Comparison of ENCODE assay signal across 11 cellular contexts in genomic region chr16:12381662-12382061, GRCh38.
"Had no signal": no experiment of that assay in that cellular context is flagged by ENCODE, and none has a peak within 500 bp of the region (broad histone marks: within the 10 kb centered on the region; RNA-seq: fewer than 3 reads in every experiment).

No MANE protein-coding gene starts in this region.

- H2AFZ ChIP-seq: GM23248, GM23338 had no signal

- H3K9me3 ChIP-seq: HAP-1 had no signal

- H3K9ac ChIP-seq: GM23248 had no signal

- H3K36me3 ChIP-seq: HAP-1 had no signal

- H3K27ac Mint-ChIP-seq: GM23338, H9, HFFc6 had no signal

- FAIRE-seq: H1, H54 had no signal

- H3K27ac ChIP-seq: GM23248 had no signal

- ATAC-seq: GM23338, HCT116 had no signal

- H3K4me3 ChIP-seq: GM23248, GM23338, HAP-1 had no signal

- DNase-seq: GM23248, GOT3, H7, H9, HCEC 1CT, HFFc6 had no signal

- H3K4me2 ChIP-seq: GM23338 had no signal

- H3K4me3 Mint-ChIP-seq: GM23338, H9, HFFc6 had no signal

- H3K9me3 Mint-ChIP-seq: GM23338, HFFc6 had no signal

- H3K4me1 ChIP-seq: HAP-1 had no signal
